ENCODE assay signal across 27 cellular contexts in the genomic region with DNA sequence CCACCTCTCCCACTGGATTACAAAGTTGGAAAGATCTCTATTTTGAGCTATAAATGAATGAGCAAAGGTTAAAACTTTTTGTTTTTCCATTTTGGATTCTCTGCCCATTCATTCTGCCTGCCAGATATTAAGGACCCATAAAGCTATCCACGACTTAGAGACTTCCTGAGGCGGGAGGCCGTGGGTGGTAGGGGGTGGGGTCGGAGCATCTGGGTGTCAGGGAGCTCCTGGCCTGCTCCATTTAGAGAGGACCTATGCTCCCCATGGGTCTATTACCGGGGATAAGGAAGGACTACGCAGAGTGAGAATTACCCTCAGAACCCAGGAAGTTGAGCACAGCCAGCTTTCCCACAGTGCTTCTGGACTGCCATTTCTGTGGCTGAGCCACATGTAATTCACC. TPM values are rescaled to one million over a fixed set of nuclear protein-coding genes. Genes with fewer than 3 reads are reported as not detected.
DNase-seq lines count a peak whose midpoint lies in the region; ATAC-seq, FAIRE-seq and TF ChIP-seq lines count a peak whose summit lies in the region.
"Had no signal": no experiment of that assay in that cellular context is flagged by ENCODE, and none has a peak within 500 bp of the region (broad histone marks: within the 10 kb centered on the region; RNA-seq: fewer than 3 reads in every experiment).

No MANE protein-coding gene starts in this region.

- intact Hi-C loops in naive thymus-derived CD4-positive, alpha-beta T cell (cut with micrococcal nuclease): no loop called here
- intact Hi-C loops in tibial artery (cut with DNase I; ENCODE audit: low total_unique reads): no loop called here

- 79 to 92% (median 87%) methylated on average over 6 of the region's 6 CpGs for WGBS in small intestine, 3 donors

- no peak for TF ChIP-seq CTCF in tibial artery (IDR thresholded peaks at IDR 0.05)

- no peaks in the 10 kb centered on the region for H3K27me3 ChIP-seq in naive thymus-derived CD4-positive, alpha-beta T cell (ENCODE audit: control insufficient read depth in 2 of 2, insufficient read depth in 2 of 2, low read length in 2 of 2)
- H3K27me3 ChIP-seq in tibial artery (no peaks in the 10 kb centered on the region), small intestine (ENCODE audit: control insufficient read depth in 2 of 2, insufficient read depth in 2 of 2, low read length in 2 of 2) (no peaks in the 10 kb centered on the region)
- H3K27me3 ChIP-seq: BLaER1, pancreas had no signal

- POLR2A ChIA-PET in naive thymus-derived CD4-positive, alpha-beta T cell (lab: Charles Lee): interaction anchor here (1.2 kb wide), 1 partner anchor 38 kb away, joined by 4 read pairs; no protein-coding TSS in a partner anchor

- FAIRE-seq in small intestine (lab: Jason Lieb, UNC) (no peak), HTR-8/SVneo (lab: Jason Lieb, UNC) (no peak)
- FAIRE-seq: GM12892, pancreas had no signal

- H3K9me3 Mint-ChIP-seq in stimulated activated naive CD8-positive, alpha-beta T cell treated with anti-CD3 and anti-CD28 coated beads, Interleukin-15, Interleukin-2, amounts not matched to agents 100 ng/mL and 50 ng/mL, for 24 hours: peaks cover 3% of the 10 kb centered on the region
- peaks cover 4% of the 10 kb centered on the region for H3K9me3 Mint-ChIP-seq in activated naive CD8-positive, alpha-beta T cell treated with anti-CD3 and anti-CD28 coated beads for 36 hours
- peaks cover 0 to 1% (median 0%) of the 10 kb centered on the region in 11 donors for H3K9me3 Mint-ChIP-seq in naive thymus-derived CD4-positive, alpha-beta T cell
- H3K9me3 Mint-ChIP-seq: type B pancreatic cell had no signal

- H3K36me3 ChIP-seq in naive thymus-derived CD4-positive, alpha-beta T cell (ENCODE audit: control insufficient read depth in 2 of 3, insufficient read depth in 3 of 3, low read length in 3 of 3): peaks cover 25 to 81% (median 29%) of the 10 kb centered on the region in 3 experiments
- H3K36me3 ChIP-seq in tibial artery (peaks cover 47 to 100% (median 62%) of the 10 kb centered on the region in 3 donors), small intestine (ENCODE audit: control insufficient read depth in 2 of 2, insufficient read depth in 2 of 2, low read length in 2 of 2) (peaks cover 16 to 37% of the 10 kb centered on the region in 2 donors)

- TF ChIP-seq POLR2A in GM18505 (IDR thresholded peaks at IDR 0.05; ENCODE audit: borderline replicate concordance, extremely low read depth, insufficient read depth, insufficient read length): no peak

- H3K4me1 ChIP-seq in naive thymus-derived CD4-positive, alpha-beta T cell (ENCODE audit: control insufficient read depth in 2 of 2, insufficient read depth in 2 of 2, low read length in 2 of 2): peaks cover 3 to 5% of the 10 kb centered on the region in 2 donors
- peaks cover 0 to 21% (median 10%) of the 10 kb centered on the region in 4 donors for H3K4me1 ChIP-seq in tibial artery
- H3K4me1 ChIP-seq in small intestine (ENCODE audit: control insufficient read depth in 2 of 2, insufficient read depth in 1 of 2, low read depth in 1 of 2, low read length in 1 of 2): no peaks in the 10 kb centered on the region
- H3K4me1 ChIP-seq: pancreas had no signal

- H3K9me3 ChIP-seq in naive thymus-derived CD4-positive, alpha-beta T cell (ENCODE audit: control insufficient read depth in 2 of 3, low read length in 3 of 3): no peaks in the 10 kb centered on the region
- H3K9me3 ChIP-seq in tibial artery: no peaks in the 10 kb centered on the region
- H3K9me3 ChIP-seq in small intestine (ENCODE audit: control insufficient read depth, low read depth): no peaks in the 10 kb centered on the region
- H3K9me3 ChIP-seq: BLaER1, pancreas had no signal

- H3K27ac Mint-ChIP-seq in stimulated activated naive CD8-positive, alpha-beta T cell treated with anti-CD3 and anti-CD28 coated beads, Interleukin-15, Interleukin-2, amounts not matched to agents 100 ng/mL and 50 ng/mL, for 24 hours: peak overlapping the region; percentile 79
- H3K27ac Mint-ChIP-seq in activated naive CD8-positive, alpha-beta T cell treated with anti-CD3 and anti-CD28 coated beads for 36 hours: peak overlapping the region; percentile 58
- peak overlapping the region in 5 of 9 donors; percentile 48 to 98 (median 56) for H3K27ac Mint-ChIP-seq in naive thymus-derived CD4-positive, alpha-beta T cell
- H3K27ac Mint-ChIP-seq: nephron progenitor cell, type B pancreatic cell had no signal

- peaks cover 75% of the 10 kb centered on the region for H3K4me1 Mint-ChIP-seq in stimulated activated naive CD8-positive, alpha-beta T cell treated with anti-CD3 and anti-CD28 coated beads, Interleukin-15, Interleukin-2, amounts not matched to agents 100 ng/mL and 50 ng/mL, for 24 hours (ENCODE audit: low read depth)
- peaks cover 26% of the 10 kb centered on the region for H3K4me1 Mint-ChIP-seq in activated naive CD8-positive, alpha-beta T cell treated with anti-CD3 and anti-CD28 coated beads for 36 hours
- H3K4me1 Mint-ChIP-seq in naive thymus-derived CD4-positive, alpha-beta T cell: peaks cover 0 to 32% (median 10%) of the 10 kb centered on the region in 7 donors

- CTCF ChIA-PET in naive thymus-derived CD4-positive, alpha-beta T cell (lab: Charles Lee): no interaction called here

- H3K4me3 Mint-ChIP-seq in stimulated activated naive CD8-positive, alpha-beta T cell treated with anti-CD3 and anti-CD28 coated beads, Interleukin-15, Interleukin-2, amounts not matched to agents 100 ng/mL and 50 ng/mL, for 24 hours: no peak overlapping the region
- H3K4me3 Mint-ChIP-seq in activated naive CD8-positive, alpha-beta T cell treated with anti-CD3 and anti-CD28 coated beads for 36 hours: no peak overlapping the region
- H3K4me3 Mint-ChIP-seq in naive thymus-derived CD4-positive, alpha-beta T cell: no peak overlapping the region
- H3K4me3 Mint-ChIP-seq: nephron progenitor cell, type B pancreatic cell had no signal

- H3K27me3 Mint-ChIP-seq in stimulated activated naive CD8-positive, alpha-beta T cell treated with anti-CD3 and anti-CD28 coated beads, Interleukin-15, Interleukin-2, amounts not matched to agents 100 ng/mL and 50 ng/mL, for 24 hours: no peaks in the 10 kb centered on the region
- no peaks in the 10 kb centered on the region for H3K27me3 Mint-ChIP-seq in activated naive CD8-positive, alpha-beta T cell treated with anti-CD3 and anti-CD28 coated beads for 36 hours
- no peaks in the 10 kb centered on the region for H3K27me3 Mint-ChIP-seq in naive thymus-derived CD4-positive, alpha-beta T cell
- H3K27me3 Mint-ChIP-seq: type B pancreatic cell had no signal

- DNase-seq in stimulated activated naive CD8-positive, alpha-beta T cell treated with anti-CD3 and anti-CD28 coated beads, Interleukin-15, Interleukin-2, amounts not matched to agents 100 U/mL and 50 U/mL, for 24 hours: no peak
- DNase-seq in activated naive CD8-positive, alpha-beta T cell treated with anti-CD3 and anti-CD28 coated beads for 36 hours: no peak
- no peak for DNase-seq in naive thymus-derived CD4-positive, alpha-beta T cell
- DNase-seq in tibial artery (no peak), small intestine (no peak), HTR-8/SVneo (ENCODE audit: insufficient read length, low spot score) (no peak)
- DNase-seq: activated CD4-positive, alpha-beta T cell treated with anti-CD3 and anti-CD28 coated beads for 1 hour; activated naive CD4-positive, alpha-beta T cell treated with Interleukin-2 at 50 U/mL for 16 hours; COR-L47; effector CD4-positive, alpha-beta T cell; HCEC 1CT; hippocampal formation; Karpas-422; left cardiac atrium; NCI-H2029; NCI-H524; nephron progenitor cell; NK-92 treated with Interleukin-12 subunit alpha and Interleukin-12 subunit beta, amount 100 ng/mL, for 24 hours; pancreas; stimulated activated CD4-positive, alpha-beta T cell treated with anti-CD3 and anti-CD28 coated beads, Interleukin-1b, Interleukin-23, amount 100 ng/mL, for 48 hours had no signal

- ATAC-seq in stimulated activated naive CD8-positive, alpha-beta T cell treated with anti-CD3 and anti-CD28 coated beads, Interleukin-15, Interleukin-2, amounts not matched to agents 100 U/mL and 50 U/mL, for 24 hours: no peak
- no peak for ATAC-seq in naive thymus-derived CD4-positive, alpha-beta T cell
- no peak for ATAC-seq in GM18505 (IDR thresholded peaks at IDR 0.05; ENCODE audit: unreplicated experiment)
- ATAC-seq: left cardiac atrium, SK-N-SH treated with all-trans-retinoic acid at 6 μM for 48 hours had no signal

- H3K36me3 Mint-ChIP-seq in stimulated activated naive CD8-positive, alpha-beta T cell treated with anti-CD3 and anti-CD28 coated beads, Interleukin-15, Interleukin-2, amounts not matched to agents 100 ng/mL and 50 ng/mL, for 24 hours (ENCODE audit: low read depth): peaks cover 89% of the 10 kb centered on the region
- peaks cover 68% of the 10 kb centered on the region for H3K36me3 Mint-ChIP-seq in activated naive CD8-positive, alpha-beta T cell treated with anti-CD3 and anti-CD28 coated beads for 36 hours
- H3K36me3 Mint-ChIP-seq in naive thymus-derived CD4-positive, alpha-beta T cell: peaks cover 18 to 71% (median 49%) of the 10 kb centered on the region in 5 donors

- H3K4me3 ChIP-seq in naive thymus-derived CD4-positive, alpha-beta T cell (ENCODE audit: low read length): no peak overlapping the region
- H3K4me3 ChIP-seq in tibial artery: no peak overlapping the region
- H3K4me3 ChIP-seq in small intestine (ENCODE audit: low read depth in 1 of 2, low read length in 2 of 2): no peak overlapping the region
- H3K4me3 ChIP-seq: BLaER1, lung, pancreas had no signal

- no peak overlapping the region for H3K27ac ChIP-seq in naive thymus-derived CD4-positive, alpha-beta T cell (ENCODE audit: low read depth, low read length)
- H3K27ac ChIP-seq in tibial artery (peak overlapping the region; percentile 18 to 46), small intestine (ENCODE audit: low read depth in 1 of 2, low read length in 1 of 2) (no peak overlapping the region)
- H3K27ac ChIP-seq: BLaER1, pancreas had no signal

RNA-seq across cellular contexts. Expression of gene MARF1, which starts 45.8 kb away (rescaled TPM):
- 10 to 100 TPM; 51.0 to 52.1 TPM for total RNA-seq in activated naive CD8-positive, alpha-beta T cell treated with anti-CD3 and anti-CD28 coated beads for 36 hours
- total RNA-seq in naive thymus-derived CD4-positive, alpha-beta T cell: 100 to 1,000 TPM in 4 of 5 experiments, 10 to 100 TPM in 1; 93.0 to 259 (median 185) TPM
- 10 to 100 TPM; 12.5 to 17.3 TPM for polyA plus RNA-seq in naive thymus-derived CD4-positive, alpha-beta T cell
- polyA plus RNA-seq in small intestine: 10 to 100 TPM; 14.3 to 16.8 (median 14.7) TPM

RNA-seq across cellular contexts. Expression of gene NDE1, which starts 52.9 kb away (rescaled TPM):
- 100 to 1,000 TPM; 115 to 117 TPM for total RNA-seq in activated naive CD8-positive, alpha-beta T cell treated with anti-CD3 and anti-CD28 coated beads for 36 hours
- total RNA-seq in naive thymus-derived CD4-positive, alpha-beta T cell: 100 to 1,000 TPM in 4 of 5 experiments, 10 to 100 TPM in 1; 100.0 to 128 (median 114) TPM
- 10 to 100 TPM; 34.9 to 68.2 TPM for polyA plus RNA-seq in naive thymus-derived CD4-positive, alpha-beta T cell
- 10 to 100 TPM in 1 of 3 donors, 1 to 10 TPM in 2; 5.8 to 21.7 (median 8.9) TPM for polyA plus RNA-seq in small intestine

Comparison
In these comparisons a context has a peak if more than half of its experiments do, and no peak if none do; other contexts are left out.
1. H3K27ac ChIP-seq: peak in tibial artery (2 of 2); none in naive thymus-derived CD4-positive, alpha-beta T cell (single experiment) and small intestine (0 of 2).
2. Peak in every context shown above with its lines, with median percentiles within 50 percentile points of each other: H3K27ac Mint-ChIP-seq.